In the genomic region with DNA sequence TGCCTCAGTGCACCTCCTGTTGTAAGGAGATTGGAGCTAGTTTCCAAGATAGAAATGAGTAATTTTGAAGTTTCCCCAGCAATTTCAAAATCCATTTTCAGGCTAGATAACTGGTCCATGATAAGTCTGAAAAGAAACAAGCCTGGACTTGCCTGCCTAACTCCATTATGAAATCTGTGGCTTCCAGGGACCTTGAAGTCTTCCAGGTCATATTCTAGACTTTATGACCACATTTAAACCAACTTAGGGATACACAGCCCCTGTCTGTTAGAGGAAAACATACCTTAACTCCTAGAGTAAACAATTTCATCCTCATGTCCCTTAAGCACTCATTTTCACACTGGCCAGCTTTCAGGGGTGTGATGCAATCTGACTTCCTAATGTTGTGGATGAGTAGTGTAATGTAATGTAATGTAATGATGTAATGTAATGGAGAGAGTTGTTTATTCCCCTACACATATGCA, we compare ENCODE assay signal across 10 cellular contexts.
DNase-seq lines count a peak whose midpoint lies in the region; ATAC-seq and TF ChIP-seq lines count a peak whose summit lies in the region.
"Had no signal": no experiment of that assay in that cellular context is flagged by ENCODE, and none has a peak within 500 bp of the region (broad histone marks: within the 10 kb centered on the region; RNA-seq: fewer than 3 reads in every experiment).

No MANE protein-coding gene starts in this region.

- ATAC-seq in esophagus mucosa = peak; percentile 74
- peak in 1 of 4 donors; percentile 32 for ATAC-seq in psoas muscle
- no peak for ATAC-seq in stimulated activated naive B cell treated with anti-CD40 and anti-IgM and Interleukin-4, amounts not matched to agents 10 μg/mL and 1 μg/mL and 100 μg/mL, for 72 hours (replicated peaks)
- ATAC-seq in HG02884 (IDR thresholded peaks at IDR 0.05; ENCODE audit: unreplicated experiment) = no peak
- ATAC-seq in HG02588 (IDR thresholded peaks at IDR 0.05; ENCODE audit: unreplicated experiment) = no peak

- DNase-seq in HCEC 1CT = peak; percentile 50
- peak; percentile 62 for DNase-seq in NOMO-1 treated with dmso at 0.1 percent for 144 hours (lab: John Stamatoyannopoulos, UW; ENCODE audit: unreplicated experiment)
- DNase-seq in psoas muscle = peak in 1 of 2 donors; percentile 27
- DNase-seq in stimulated activated naive B cell treated with anti-CD40 and anti-IgM and Interleukin-4, amounts not matched to agents 10 μg/mL and 1 μg/mL and 100 μg/mL, for 72 hours = no peak
- no peak for DNase-seq in T-helper 9 cell
- DNase-seq: activated CD8-positive, alpha-beta memory T cell treated with anti-CD3 and anti-CD28 coated beads for 24 hours; NCI-H2171 had no signal

- no peaks in the 10 kb centered on the region for H3K9me3 ChIP-seq in psoas muscle

- H3K4me1 ChIP-seq in psoas muscle = no peaks in the 10 kb centered on the region

- intact Hi-C loops in psoas muscle (cut with DNase I) = no loop called here

- H3K27me3 Mint-ChIP-seq in stimulated activated naive B cell treated with anti-CD40 and anti-IgM and Interleukin-4, amounts not matched to agents 10 μg/mL and 1 μg/mL and 100 μg/mL, for 72 hours = peaks cover 8 to 11% of the 10 kb centered on the region in 2 donors

- H3K27me3 ChIP-seq in psoas muscle (ENCODE audit: insufficient read depth in 3 of 3, low read length in 2 of 3) = no peaks in the 10 kb centered on the region

- no peaks in the 10 kb centered on the region for H3K9me3 Mint-ChIP-seq in stimulated activated naive B cell treated with anti-CD40 and anti-IgM and Interleukin-4, amounts not matched to agents 10 μg/mL and 1 μg/mL and 100 μg/mL, for 72 hours

- H3K27ac ChIP-seq in psoas muscle = peak overlapping the region; percentile 16

- no peaks in the 10 kb centered on the region for H3K36me3 Mint-ChIP-seq in stimulated activated naive B cell treated with anti-CD40 and anti-IgM and Interleukin-4, amounts not matched to agents 10 μg/mL and 1 μg/mL and 100 μg/mL, for 72 hours

- H3K4me3 ChIP-seq in psoas muscle = no peak overlapping the region

- no peaks in the 10 kb centered on the region for H3K4me1 Mint-ChIP-seq in stimulated activated naive B cell treated with anti-CD40 and anti-IgM and Interleukin-4, amounts not matched to agents 10 μg/mL and 1 μg/mL and 100 μg/mL, for 72 hours

- no peak overlapping the region for H3K4me3 Mint-ChIP-seq in stimulated activated naive B cell treated with anti-CD40 and anti-IgM and Interleukin-4, amounts not matched to agents 10 μg/mL and 1 μg/mL and 100 μg/mL, for 72 hours

- H3K36me3 ChIP-seq in psoas muscle (ENCODE audit: insufficient read depth in 1 of 2, low read depth in 1 of 2) = no peaks in the 10 kb centered on the region

- TF ChIP-seq CTCF in psoas muscle (IDR thresholded peaks at IDR 0.05) = no peak

- H3K27ac Mint-ChIP-seq in stimulated activated naive B cell treated with anti-CD40 and anti-IgM and Interleukin-4, amounts not matched to agents 10 μg/mL and 1 μg/mL and 100 μg/mL, for 72 hours = no peak overlapping the region

Comparison
In these comparisons a context has a peak if more than half of its experiments do, and no peak if none do; other contexts are left out.
1. DNase-seq: peak in HCEC 1CT (single experiment) and NOMO-1 treated with dmso at 0.1 percent for 144 hours (single experiment); none in stimulated activated naive B cell treated with anti-CD40 and anti-IgM and Interleukin-4, amounts not matched to agents 10 μg/mL and 1 μg/mL and 100 μg/mL, for 72 hours (single experiment) and T-helper 9 cell (single experiment).